In genomic region chr18:10170375-10170774, GRCh38 we compare ENCODE assay signal across 25 cellular contexts.
DNase-seq lines count a peak whose midpoint lies in the region; ATAC-seq, FAIRE-seq and TF ChIP-seq lines count a peak whose summit lies in the region.
"Had no signal": no experiment of that assay in that cellular context is flagged by ENCODE, and none has a peak within 500 bp of the region (broad histone marks: within the 10 kb centered on the region; RNA-seq: fewer than 3 reads in every experiment).

No MANE protein-coding gene starts in this region.

- no peak for FAIRE-seq in bronchial epithelial cell (lab: Jason Lieb, UNC)

- H3K27me3 ChIP-seq in bronchial epithelial cell (ENCODE audit: control insufficient read depth, insufficient read depth, low read length) = no peaks in the 10 kb centered on the region
- H3K27me3 ChIP-seq: brain microvascular endothelial cell, esophagus squamous epithelium, gastrocnemius medialis, hepatocyte, SJSA1 had no signal

- H3K9me3 ChIP-seq in mucosa of descending colon = no peaks in the 10 kb centered on the region
- H3K9me3 ChIP-seq: esophagus squamous epithelium, gastrocnemius medialis, psoas muscle, SJSA1 had no signal

- DNase-seq in NCI-H1092 treated with DMSO at 0.1 percent for 48 hours (lab: John Stamatoyannopoulos, UW) (peak; percentile 9), NCI-H1092 (lab: John Stamatoyannopoulos, UW) (no peak), NCI-H345 (lab: John Stamatoyannopoulos, UW) (peak; percentile 81), bronchial epithelial cell (ENCODE audit: low read depth) (peak; percentile 10), mesenteric fat pad (ENCODE audit: low spot score) (peak; percentile 53), mucosa of descending colon (no peak)
- no peak for DNase-seq in activated naive CD4-positive, alpha-beta T cell treated with Interleukin-2 at 50 U/mL for 16 hours
- DNase-seq: activated CD4-positive, alpha-beta T cell treated with anti-CD3 and anti-CD28 coated beads, Interleukin-2, amount 10 ng/mL, durations not matched to agents 7 days and 5 days; activated naive CD4-positive, alpha-beta T cell; activated T-cell treated with anti-CD3 and anti-CD28 coated beads, Interleukin-2, amount 50 U/mL, for 48 hours; brain microvascular endothelial cell; effector memory CD8-positive, alpha-beta T cell; esophagus squamous epithelium; gastrocnemius medialis; HFFc6; mesendoderm; NCI-H2107; NCI-H526; psoas muscle; stimulated activated CD4-positive, alpha-beta T cell treated with anti-CD3 and anti-CD28 coated beads, Interleukin-15, amount 100 ng/mL, for 24 hours; stimulated activated naive B cell treated with anti-CD40 and anti-IgM and Interleukin-4, amounts not matched to agents 10 μg/mL and 1 μg/mL and 100 μg/mL, for 72 hours had no signal

- intact Hi-C loops in mucosa of descending colon (cut with DNase I, micrococcal nuclease) = no loop called here

- ATAC-seq in mucosa of descending colon = no peak
- no peak for ATAC-seq in GM19395 (IDR thresholded peaks at IDR 0.05; ENCODE audit: unreplicated experiment)
- ATAC-seq: effector memory CD8-positive, alpha-beta T cell; gastrocnemius medialis; psoas muscle; stimulated activated naive B cell treated with anti-CD40 and anti-IgM and Interleukin-4, amounts not matched to agents 10 μg/mL and 1 μg/mL and 100 μg/mL, for 72 hours; WTC11 had no signal

- H3K36me3 ChIP-seq in bronchial epithelial cell (ENCODE audit: control insufficient read depth, insufficient read depth, low read length) = no peaks in the 10 kb centered on the region
- H3K36me3 ChIP-seq in mucosa of descending colon (ENCODE audit: low read depth) = no peaks in the 10 kb centered on the region
- H3K36me3 ChIP-seq: brain microvascular endothelial cell, esophagus squamous epithelium, gastrocnemius medialis, SJSA1 had no signal

- H3K4me1 ChIP-seq in mucosa of descending colon (ENCODE audit: low read depth) = no peaks in the 10 kb centered on the region
- H3K4me1 ChIP-seq: gastrocnemius medialis, psoas muscle, SJSA1 had no signal

- TF ChIP-seq CTCF in bronchial epithelial cell (IDR thresholded peaks at IDR 0.05; ENCODE audit: insufficient read depth, low read length, severe bottlenecking) (no peak), mucosa of descending colon (IDR thresholded peaks at IDR 0.05) (no peak)

- H3K4me3 ChIP-seq in bronchial epithelial cell (ENCODE audit: low read depth, low read length) (no peak overlapping the region), mucosa of descending colon (no peak overlapping the region)
- H3K4me3 ChIP-seq: esophagus squamous epithelium, gastrocnemius medialis, hepatocyte, psoas muscle, SJSA1 had no signal

Comparison
In these comparisons a context has a peak if more than half of its experiments do, and no peak if none do; other contexts are left out.
1. DNase-seq: peak in NCI-H1092 treated with DMSO at 0.1 percent for 48 hours (single experiment), NCI-H345 (single experiment), bronchial epithelial cell (single experiment) and mesenteric fat pad (single experiment); none in NCI-H1092 (single experiment), mucosa of descending colon (0 of 3) and activated naive CD4-positive, alpha-beta T cell treated with Interleukin-2 at 50 U/mL for 16 hours (single experiment).